In the genomic region with DNA sequence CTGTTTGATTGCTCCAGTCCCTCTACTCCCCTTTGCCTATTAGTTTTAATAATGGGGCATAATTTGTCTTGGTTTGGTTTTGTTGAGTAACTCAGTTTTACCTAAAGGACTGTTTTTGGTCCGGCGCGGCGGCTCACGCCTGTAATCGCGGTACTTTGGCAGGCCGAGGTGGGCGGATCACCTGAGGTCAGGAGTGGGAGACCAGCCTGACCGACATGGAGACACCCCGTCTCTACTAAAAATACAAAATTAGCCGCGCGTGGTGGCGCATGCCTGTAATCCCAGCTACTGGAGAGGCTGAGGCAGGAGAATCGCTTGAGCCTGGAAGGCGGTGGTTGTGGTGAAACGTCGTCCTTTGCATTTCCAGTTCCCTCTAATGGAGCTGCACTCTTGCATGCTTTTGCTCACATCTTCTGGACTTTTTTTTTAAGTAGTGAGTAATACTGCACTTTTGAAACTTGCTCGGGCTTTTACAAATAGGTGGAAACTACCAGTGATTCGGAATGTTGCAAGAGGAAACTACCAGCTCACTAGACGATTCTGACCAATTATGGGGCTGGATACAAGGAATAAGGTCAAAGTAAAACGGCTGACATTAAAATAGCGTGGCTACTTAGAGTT, we compare ENCODE assay signal across 8 cellular contexts. TPM values are rescaled to one million over a fixed set of nuclear protein-coding genes. Genes with fewer than 3 reads are reported as not detected.
DNase-seq lines count a peak whose midpoint lies in the region; ATAC-seq and TF ChIP-seq lines count a peak whose summit lies in the region.

No MANE protein-coding gene starts in this region.

- H3K36me3 ChIP-seq in SK-N-MC (ENCODE audit: insufficient read depth, low read length) (peaks cover 54% of the 10 kb centered on the region), colonic mucosa (peaks cover 5% of the 10 kb centered on the region), muscle layer of duodenum (ENCODE audit: control insufficient read depth in 1 of 2, insufficient read depth in 2 of 2, low read length in 2 of 2) (peaks cover 39 to 43% of the 10 kb centered on the region in 2 donors), thymus (ENCODE audit: control insufficient read depth, insufficient read depth) (peaks cover 15% of the 10 kb centered on the region)

- TF ChIP-seq CTCF in AG04450 (IDR thresholded peaks at IDR 0.05; ENCODE audit: low read depth, low read length) (no peak), colonic mucosa (IDR thresholded peaks at IDR 0.05) (no peak)

- 75% methylated on average over 24 of the region's 24 CpGs for WGBS in thymus

- intact Hi-C loops in colonic mucosa (cut with DNase I) = loop anchor here (5.0 kb wide), 1 partner anchor 35 kb away; the partner anchor contains the start of gene CANX

- no peaks in the 10 kb centered on the region for H3K27me3 ChIP-seq in AG04450 (ENCODE audit: control insufficient read depth, insufficient read depth, low read length)
- H3K27me3 ChIP-seq in colonic mucosa = no peaks in the 10 kb centered on the region
- no peaks in the 10 kb centered on the region for H3K27me3 ChIP-seq in muscle layer of duodenum (ENCODE audit: low read depth, low read length)
- no peaks in the 10 kb centered on the region for H3K27me3 ChIP-seq in thymus (ENCODE audit: control insufficient read depth, insufficient read depth)

- H3K9me3 ChIP-seq in AG04450 (ENCODE audit: control insufficient read depth, insufficient read depth, low read length) (no peaks in the 10 kb centered on the region; the same call in 1 of the 2 replicates), SK-N-MC (ENCODE audit: low read depth, low read length) (no peaks in the 10 kb centered on the region), colonic mucosa (no peaks in the 10 kb centered on the region), muscle layer of duodenum (ENCODE audit: control insufficient read depth in 1 of 2, low read length in 2 of 2) (no peaks in the 10 kb centered on the region), thymus (ENCODE audit: control insufficient read depth) (no peaks in the 10 kb centered on the region)

- H3K27ac ChIP-seq in AG04450 (ENCODE audit: low read depth, low read length) (peak overlapping the region; percentile 83), SK-N-MC (peak overlapping the region; percentile 88), colonic mucosa (peak overlapping the region; percentile 92), muscle layer of duodenum (ENCODE audit: low read length) (peak overlapping the region; percentile 34), thymus (ENCODE audit: low read depth) (peak overlapping the region; percentile 79)

- peak overlapping the region; percentile 40 for H3K4me3 ChIP-seq in AG04450 (ENCODE audit: low read depth, low read length)
- H3K4me3 ChIP-seq in SK-N-MC = peak overlapping the region; percentile 99
- peak overlapping the region; percentile 77 for H3K4me3 ChIP-seq in colonic mucosa
- H3K4me3 ChIP-seq in muscle layer of duodenum (ENCODE audit: low read depth in 1 of 2, low read length in 2 of 2) = peak overlapping the region; percentile 26 to 86
- peak overlapping the region; percentile 60 for H3K4me3 ChIP-seq in thymus (ENCODE audit: low read length)

- CTCF ChIA-PET in AG04450 (lab: Charles Lee) = interaction anchor here (0.7 to 3.3 kb wide), 2 partner anchors 31 to 718 kb away, joined by 3 to 11 read pairs; no protein-coding TSS in a partner anchor

- peak overlapping the region; percentile 26 for H3K9ac ChIP-seq in SK-N-MC (ENCODE audit: insufficient read length)
- peak overlapping the region; percentile 29 to 45 for H3K9ac ChIP-seq in colonic mucosa (ENCODE audit: low read depth in 2 of 2, low read length in 2 of 2)

- POLR2A ChIA-PET in AG04450 (lab: Yijun Ruan, JAX) = interaction anchor here (0.7 to 1.7 kb wide), 16 partner anchors 9 to 176 kb away, joined by 3 to 14 read pairs (median 4); partner anchors contain the start of genes CANX, HNRNPH1 and SQSTM1

- DNase-seq in AG04450 (ENCODE audit: low read depth, low spot score) = peak; percentile 60
- DNase-seq in SK-N-MC (ENCODE audit: low read depth, low spot score) = no peak
- peak; percentile 32 for DNase-seq in colonic mucosa
- DNase-seq in NCI-H128 (lab: John Stamatoyannopoulos, UW; ENCODE audit: unreplicated experiment) = no peak

- peak; percentile 2 for ATAC-seq in GM19025 (IDR thresholded peaks at IDR 0.05; ENCODE audit: low read depth, unreplicated experiment)
- peak; percentile 8 for ATAC-seq in HG03135 (IDR thresholded peaks at IDR 0.05; ENCODE audit: unreplicated experiment)

- H3K4me1 ChIP-seq in colonic mucosa (peaks cover 11% of the 10 kb centered on the region), muscle layer of duodenum (ENCODE audit: control insufficient read depth in 1 of 2, insufficient read depth in 2 of 2, low read length in 2 of 2) (peaks cover 5 to 37% of the 10 kb centered on the region in 2 donors), thymus (ENCODE audit: control insufficient read depth, insufficient read depth, low read length) (peaks cover 10% of the 10 kb centered on the region)

RNA-seq across cellular contexts. Expression of gene MAML1, which starts 0.7 kb away (rescaled TPM):
- polyA plus RNA-seq in AG04450 (2011; rRNA removed) (4.9 and 8.8 TPM in 2 replicates), thymus (13.3 TPM)
- polyA minus RNA-seq in AG04450 (2011; rRNA and poly(A)+ RNA removed) = 10.0 and 13.4 TPM in 2 replicates
- 10 to 100 TPM; 29.7 TPM for total RNA-seq in colonic mucosa

RNA-seq across cellular contexts. Expression of gene CANX, which starts 33.1 kb away (rescaled TPM):
- polyA plus RNA-seq in AG04450 (2011; rRNA removed) = 817 and 925 TPM in 2 replicates
- 1,360 and 1,444 TPM in 2 replicates for polyA minus RNA-seq in AG04450 (2011; rRNA and poly(A)+ RNA removed)
- total RNA-seq in colonic mucosa = 100 to 1,000 TPM; 571 to 818 TPM
- polyA plus RNA-seq in thymus = 86.1 TPM

RNA-seq across cellular contexts. Expression of gene CBY3, which starts 51.1 kb away (rescaled TPM):
- not detected in 2 replicates for polyA plus RNA-seq in AG04450 (2011; rRNA removed)
- polyA minus RNA-seq in AG04450 (2011; rRNA and poly(A)+ RNA removed) = not detected in 2 replicates
- total RNA-seq in colonic mucosa = not detected
- polyA plus RNA-seq in thymus = 0.07 TPM

Comparison
In these comparisons a context has a peak if more than half of its experiments do, and no peak if none do; other contexts are left out.
1. DNase-seq: peak in AG04450 (single experiment) and colonic mucosa (single experiment); none in SK-N-MC (single experiment) and NCI-H128 (single experiment).
2. H3K27ac ChIP-seq: peak in every context shown above with its lines; median percentile 92 in colonic mucosa; 88 in SK-N-MC; 83 in AG04450; 79 in thymus; 34 in muscle layer of duodenum.
3. H3K4me3 ChIP-seq: peak in every context shown above with its lines; median percentile 99 in SK-N-MC; 77 in colonic mucosa; 60 in thymus; 56 in muscle layer of duodenum; 40 in AG04450.